ENCODE assay signal across 8 cellular contexts in genomic region chr2:176001903-176002683, GRCh38. TPM values are rescaled to one million over a fixed set of nuclear protein-coding genes. Genes with fewer than 3 reads are reported as not detected.
DNase-seq lines count a peak whose midpoint lies in the region; ATAC-seq and TF ChIP-seq lines count a peak whose summit lies in the region.

Gene LNPK, minus strand, starts transcription at chr2:176002267. Its CDS starts 6,683 bp downstream, at chr2:175995584.

- peaks cover 12% of the 10 kb centered on the region for H3F3A ChIP-seq in smooth muscle cell (ENCODE audit: low read depth)

- peak within 1 kb of the TSS; percentile 70 for H3K9ac ChIP-seq in smooth muscle cell (ENCODE audit: low read depth)

- intact Hi-C loops in breast epithelium (cut with DNase I; ENCODE audit: low total_unique reads) = loop anchor here (5.0 kb wide), 1 partner anchor 150 kb away; no protein-coding TSS in a partner anchor

- WGBS in smooth muscle cell (ENCODE audit: low lambda C conversion rate) = 2% methylated on average over 57 of the region's 57 CpGs

- peaks cover 34% of the 10 kb centered on the region for H4K20me1 ChIP-seq in smooth muscle cell (ENCODE audit: low read depth)

- TF ChIP-seq POLR2A in breast epithelium (IDR thresholded peaks at IDR 0.05) = peak; percentile 30

- H3K4me3 ChIP-seq in ACC112 (ENCODE audit: low read depth, low read length) = peak within 1 kb of the TSS; percentile 95
- H3K4me3 ChIP-seq in breast epithelium = peak within 1 kb of the TSS; percentile 75 to 81 (median 78)
- H3K4me3 ChIP-seq in smooth muscle cell = peak within 1 kb of the TSS; percentile 88

- H3K4me1 ChIP-seq in ACC112 (ENCODE audit: control insufficient read depth, insufficient read depth, low read length, unreplicated experiment) (peaks cover 12% of the 10 kb centered on the region), breast epithelium (no peaks in the 10 kb centered on the region), smooth muscle cell (ENCODE audit: low read depth) (peaks cover 19% of the 10 kb centered on the region)

- H3K79me2 ChIP-seq in ACC112 (ENCODE audit: control insufficient read depth, insufficient read depth, low read length, unreplicated experiment) = peaks cover 41% of the 10 kb centered on the region
- peaks cover 34% of the 10 kb centered on the region for H3K79me2 ChIP-seq in smooth muscle cell (ENCODE audit: low read depth)

- ATAC-seq in GM18870 (IDR thresholded peaks at IDR 0.05; ENCODE audit: unreplicated experiment) (peak; percentile 90), HG03135 (IDR thresholded peaks at IDR 0.05; ENCODE audit: unreplicated experiment) (peak; percentile 96)

- H2AFZ ChIP-seq in ACC112 (ENCODE audit: low read length, unreplicated experiment) (peak within 1 kb of the TSS; percentile 99), smooth muscle cell (ENCODE audit: low read depth) (peak within 1 kb of the TSS; percentile 95)

- H3K9me3 ChIP-seq in breast epithelium (no peaks in the 10 kb centered on the region), smooth muscle cell (replicated peaks; ENCODE audit: low read depth) (no peaks in the 10 kb centered on the region)

- peak within 1 kb of the TSS; percentile 57 for H3K27ac ChIP-seq in ACC112 (ENCODE audit: low read depth, low read length)
- H3K27ac ChIP-seq in VCaP = peak within 1 kb of the TSS; percentile 80
- H3K27ac ChIP-seq in breast epithelium = peak within 1 kb of the TSS; percentile 70 to 86
- peak within 1 kb of the TSS; percentile 75 for H3K27ac ChIP-seq in smooth muscle cell (ENCODE audit: low read depth)

- peak within 1 kb of the TSS; percentile 97 for H3K4me2 ChIP-seq in smooth muscle cell

- H3K27me3 ChIP-seq in ACC112 (ENCODE audit: insufficient read depth, low read length) = no peaks in the 10 kb centered on the region
- no peaks in the 10 kb centered on the region for H3K27me3 ChIP-seq in breast epithelium
- H3K27me3 ChIP-seq in smooth muscle cell (ENCODE audit: low read depth) = no peaks in the 10 kb centered on the region

- no peak for TF ChIP-seq CTCF in VCaP (conservative IDR thresholded peaks at IDR 0.05)
- no peak for TF ChIP-seq CTCF in breast epithelium (IDR thresholded peaks at IDR 0.05)
- TF ChIP-seq CTCF in smooth muscle cell (IDR thresholded peaks at IDR 0.05; ENCODE audit: borderline replicate concordance, insufficient read depth, poor library complexity, severe bottlenecking) = no peak

- H3K36me3 ChIP-seq in ACC112 (ENCODE audit: insufficient read depth, low read length) (no peaks in the 10 kb centered on the region), breast epithelium (no peaks in the 10 kb centered on the region), smooth muscle cell (ENCODE audit: low read depth) (no peaks in the 10 kb centered on the region)

- peak; percentile 85 for DNase-seq in NCI-H2196 treated with DMSO at 0.1 percent for 48 hours (lab: John Stamatoyannopoulos, UW; ENCODE audit: unreplicated experiment)
- DNase-seq in breast epithelium (ENCODE audit: low spot score in 2 of 2) = peak; percentile 90 to 92
- peak; percentile 97 for DNase-seq in iPS-NIHi7 (ENCODE audit: extremely low spot score)
- DNase-seq in smooth muscle cell (lab: John Stamatoyannopoulos, UW; ENCODE audit: unreplicated experiment) = peak; percentile 77

RNA-seq across cellular contexts. Expression of gene LNPK, which starts in this region (rescaled TPM):
- 10 to 100 TPM; 20.0 to 30.3 (median 23.8) TPM for total RNA-seq in breast epithelium
- total RNA-seq in smooth muscle cell = 38.5 and 51.4 TPM in 2 replicates
- 14.4 and 23.4 TPM in 2 replicates for polyA plus RNA-seq in smooth muscle cell

Comparison
In these comparisons a context has a peak if more than half of its experiments do, and no peak if none do; other contexts are left out.
1. Peak in every context shown above with its lines: DNase-seq, ATAC-seq, H3K4me3 ChIP-seq and H3K27ac ChIP-seq.